ENCODE assay signal across 9 cellular contexts in genomic region chr14:85529803-85530574, GRCh38. TPM values are rescaled to one million over a fixed set of nuclear protein-coding genes. Genes with fewer than 3 reads are reported as not detected.
DNase-seq lines count a peak whose midpoint lies in the region; ATAC-seq and TF ChIP-seq lines count a peak whose summit lies in the region.
"Had no signal": no experiment of that assay in that cellular context is flagged by ENCODE, and none has a peak within 500 bp of the region (broad histone marks: within the 10 kb centered on the region; RNA-seq: fewer than 3 reads in every experiment).

FLRT2 (plus strand) TSS chr14:85530144; CDS start chr14:85621515, 91,371 bp downstream.

- H3K9me3 ChIP-seq in AG04450 (ENCODE audit: control insufficient read depth, insufficient read depth, low read length) (no peaks in the 10 kb centered on the region; the same call in 1 of the 2 replicates), mucosa of descending colon (no peaks in the 10 kb centered on the region)

- intact Hi-C loops in mucosa of descending colon (cut with DNase I, micrococcal nuclease): no loop called here

- no peak for DNase-seq in AG04450 (ENCODE audit: low read depth, low spot score)
- DNase-seq in NCI-H226: peak; percentile 78
- DNase-seq in epithelial cell of proximal tubule (ENCODE audit: low read depth): no peak
- peak; percentile 21 to 63 (median 31) for DNase-seq in mucosa of descending colon
- DNase-seq in SKM-1 treated with dmso at 0.1 percent for 144 hours (lab: John Stamatoyannopoulos, UW; ENCODE audit: unreplicated experiment): no peak
- no peak for DNase-seq in SW480 (ENCODE audit: low spot score)

- H3K27me3 ChIP-seq in AG04450 (ENCODE audit: control insufficient read depth, insufficient read depth, low read length): no peaks in the 10 kb centered on the region

- H3K4me3 ChIP-seq in AG04450 (ENCODE audit: low read depth, low read length) (peak within 1 kb of the TSS; percentile 82), epithelial cell of proximal tubule (ENCODE audit: low read depth, low read length) (peak within 1 kb of the TSS; percentile 32), mucosa of descending colon (no peak within 1 kb of the TSS)
- H3K4me3 ChIP-seq: GM12878 had no signal

- H3K4me1 ChIP-seq in mucosa of descending colon (ENCODE audit: low read depth): no peaks in the 10 kb centered on the region

- ATAC-seq in mucosa of descending colon (no peak), GM19455 (IDR thresholded peaks at IDR 0.05; ENCODE audit: unreplicated experiment) (no peak), HG03565 (IDR thresholded peaks at IDR 0.05; ENCODE audit: unreplicated experiment) (no peak)
- ATAC-seq: GM12878 had no signal

- H3K27ac ChIP-seq in AG04450 (ENCODE audit: low read depth, low read length): peak within 1 kb of the TSS; percentile 73

- no peaks in the 10 kb centered on the region for H3K36me3 ChIP-seq in mucosa of descending colon (ENCODE audit: low read depth)

- CTCF ChIA-PET in AG04450 (lab: Charles Lee): interaction anchor here (0.7 to 3.7 kb wide), 5 partner anchors 12 to 1597 kb away, joined by 3 to 16 read pairs (median 6); no protein-coding TSS in a partner anchor

- POLR2A ChIA-PET in AG04450 (lab: Yijun Ruan, JAX): interaction anchor here (1.0 to 1.6 kb wide), 2 partner anchors 58 to 216 kb away, joined by 3 to 4 read pairs; no protein-coding TSS in a partner anchor

- TF ChIP-seq CTCF in AG04450 (IDR thresholded peaks at IDR 0.05; ENCODE audit: low read depth, low read length): no peak
- TF ChIP-seq CTCF in epithelial cell of proximal tubule (conservative IDR thresholded peaks at IDR 0.05; ENCODE audit: low read depth, low read length): no peak
- TF ChIP-seq CTCF in mucosa of descending colon (IDR thresholded peaks at IDR 0.05): no peak

RNA-seq across cellular contexts. Expression of gene FLRT2, which starts in this region (rescaled TPM):
- polyA plus RNA-seq in AG04450 (2011; rRNA removed): 17.3 and 20.8 TPM in 2 replicates
- polyA minus RNA-seq in AG04450 (2011; rRNA and poly(A)+ RNA removed): 45.7 and 58.6 TPM in 2 replicates
- 0.07 and 0.17 TPM in 2 replicates for total RNA-seq in epithelial cell of proximal tubule
- 10 to 100 TPM in 1 of 3 donors, 1 to 10 TPM in 2; 4.9 to 14.6 (median 7.1) TPM for total RNA-seq in mucosa of descending colon
- polyA plus RNA-seq: GM12878 had no signal

Comparison
In these comparisons a context has a peak if more than half of its experiments do, and no peak if none do; other contexts are left out.
1. DNase-seq: peak in NCI-H226 (single experiment) and mucosa of descending colon (3 of 3); none in AG04450 (single experiment), epithelial cell of proximal tubule (single experiment), SKM-1 treated with dmso at 0.1 percent for 144 hours (single experiment) and SW480 (single experiment).